ENCODE assay signal across 7 cellular contexts in genomic region chr19:36128392-36128736, GRCh38. TPM values are rescaled to one million over a fixed set of nuclear protein-coding genes. Genes with fewer than 3 reads are reported as not detected.
DNase-seq lines count a peak whose midpoint lies in the region; ATAC-seq and TF ChIP-seq lines count a peak whose summit lies in the region.
"Had no signal": no experiment of that assay in that cellular context is flagged by ENCODE, and none has a peak within 500 bp of the region (broad histone marks: within the 10 kb centered on the region; RNA-seq: fewer than 3 reads in every experiment).

No MANE protein-coding gene starts in this region.

- no peaks in the 10 kb centered on the region for H3K27me3 ChIP-seq in right lobe of liver

- POLR2A ChIA-PET in WTC11 (lab: Charles Lee), result interaction anchor here (0.9 to 1.8 kb wide), 6 partner anchors 8 to 46 kb away, joined by 3 to 9 read pairs (median 4); partner anchors contain the start of genes CAPNS1, POLR2I and TBCB

- DNase-seq in NCI-H345 treated with DMSO at 0.1 percent for 48 hours (lab: John Stamatoyannopoulos, UW; ENCODE audit: unreplicated experiment) (peak; percentile 46), NCI-H345 (lab: John Stamatoyannopoulos, UW) (no peak), WTC11 (ENCODE audit: low spot score) (peak; percentile 44), right lobe of liver (peak; percentile 55 to 71 (median 67)), middle frontal gyrus (ENCODE audit: extremely low spot score, low spot score) (no peak), 8988T (no peak)

- peaks cover 5% of the 10 kb centered on the region; the same call in 1 of the 2 replicates for H3K4me1 Mint-ChIP-seq in WTC11

- H3K9me3 ChIP-seq in right lobe of liver, result no peaks in the 10 kb centered on the region

- H3K27ac ChIP-seq in right lobe of liver, result peak overlapping the region; percentile 73 to 89 (median 84)

- ATAC-seq in WTC11 (peak; percentile 21), right lobe of liver (peak; percentile 53 to 60 (median 56))

- H3K27me3 Mint-ChIP-seq in WTC11 (ENCODE audit: low read depth), result no peaks in the 10 kb centered on the region

- 7% methylated on average over 10 of the region's 10 CpGs for WGBS in right lobe of liver (ENCODE audit: insufficient coverage, low coverage, low lambda C conversion rate, missing lambda C conversion rate)

- H3K36me3 Mint-ChIP-seq in WTC11, result peaks cover 20% of the 10 kb centered on the region

- peaks cover 0 to 11% (median 0%) of the 10 kb centered on the region in 4 donors for H3K4me1 ChIP-seq in right lobe of liver

- H3K36me3 ChIP-seq in right lobe of liver, result peaks cover 0 to 10% (median 2%) of the 10 kb centered on the region in 4 donors

- H3K27ac Mint-ChIP-seq in WTC11, result peak overlapping the region; percentile 95

- H3K4me3 ChIP-seq in right lobe of liver, result peak overlapping the region; percentile 62 to 63 (median 62)

- H3K9me3 Mint-ChIP-seq in WTC11, result no peaks in the 10 kb centered on the region

- TF ChIP-seq CTCF in WTC11 (IDR thresholded peaks at IDR 0.05) (no peak), right lobe of liver (IDR thresholded peaks at IDR 0.05) (no peak)

- peak; percentile 40 for TF ChIP-seq POLR2A in right lobe of liver (IDR thresholded peaks at IDR 0.05)

- CTCF ChIA-PET in WTC11 (lab: Charles Lee), result interaction anchor here (0.6 to 3.7 kb wide), 36 partner anchors 8 to 361 kb away, joined by 3 to 44 read pairs (median 4); partner anchors contain the start of genes CAPNS1, COX7A1, OVOL3 and POLR2I

- intact Hi-C loops in right lobe of liver (cut with DNase I), result loop anchor here in 1 of 2 donors (5.0 kb wide), 1 partner anchor 44 kb away; no protein-coding TSS in a partner anchor

- H3K4me3 Mint-ChIP-seq in WTC11, result peak overlapping the region; percentile 85

TF ChIP-seq in WTC11, 78 proteins besides CTCF, POLR2A, EP300 and RAD21 (continues in another document):
- TF ChIP-seq ZNF423 (CRISPR knock-in tag; IDR thresholded peaks at IDR 0.05) (no peak), GABPB1 (CRISPR knock-in tag; IDR thresholded peaks at IDR 0.05) (no peak), ZNF263 (CRISPR knock-in tag; IDR thresholded peaks at IDR 0.05; ENCODE audit: low read depth) (no peak), ZNF219 (CRISPR knock-in tag; IDR thresholded peaks at IDR 0.05; ENCODE audit: borderline replicate concordance) (no peak), RELA (CRISPR knock-in tag; IDR thresholded peaks at IDR 0.05; ENCODE audit: borderline replicate concordance) (no peak), ETV6 (CRISPR knock-in tag; IDR thresholded peaks at IDR 0.05) (no peak), AR (CRISPR knock-in tag; IDR thresholded peaks at IDR 0.05) (no peak), TEAD4 (CRISPR knock-in tag; IDR thresholded peaks at IDR 0.05) (no peak), GTF2I (CRISPR knock-in tag; conservative IDR thresholded peaks at IDR 0.05) (no peak), HMGXB4 (CRISPR knock-in tag; IDR thresholded peaks at IDR 0.05) (no peak), ZMAT4 (CRISPR knock-in tag; IDR thresholded peaks at IDR 0.05) (no peak), FOXJ3 (CRISPR knock-in tag; IDR thresholded peaks at IDR 0.05; ENCODE audit: borderline replicate concordance) (no peak), ZNF425 (CRISPR knock-in tag; conservative IDR thresholded peaks at IDR 0.05) (no peak), NR3C1 (CRISPR knock-in tag; conservative IDR thresholded peaks at IDR 0.05; ENCODE audit: low read depth) (no peak), ARID4B (CRISPR knock-in tag; IDR thresholded peaks at IDR 0.05; ENCODE audit: borderline replicate concordance) (no peak)

RNA-seq across cellular contexts. Expression of gene CAPNS1, which starts 11.5 kb away (rescaled TPM):
- total RNA-seq in WTC11 (2021), result 332 to 358 TPM (median 344 TPM) in 3 replicates
- total RNA-seq in right lobe of liver, result 100 to 1,000 TPM in 4 of 6 experiments, 10 to 100 TPM in 2; 93.0 to 252 (median 168) TPM

RNA-seq across cellular contexts. Expression of gene TBCB, which starts 13.1 kb away (rescaled TPM):
- total RNA-seq in WTC11 (2021) (170 to 187 TPM (median 182 TPM) in 3 replicates), right lobe of liver (10 to 100 TPM; 27.8 to 64.7 (median 36.4) TPM)

RNA-seq across cellular contexts. Expression of gene POLR2I, which starts 13.7 kb away (rescaled TPM):
- total RNA-seq in WTC11 (2021) (161 to 177 TPM (median 165 TPM) in 3 replicates), right lobe of liver (10 to 100 TPM; 27.3 to 34.4 (median 29.9) TPM)

RNA-seq across cellular contexts. Expression of gene OVOL3, which starts 17.4 kb away (rescaled TPM):
- not detected in 3 replicates for total RNA-seq in WTC11 (2021)
- not detected for total RNA-seq in right lobe of liver
- total RNA-seq: Daoy had no signal

RNA-seq across cellular contexts. Expression of gene COX7A1, which starts 23.9 kb away (rescaled TPM):
- total RNA-seq in WTC11 (2021), result 0.64 to 1.0 TPM (median 0.70 TPM) in 3 replicates
- 1 to 10 TPM; 1.0 to 6.2 (median 3.8) TPM for total RNA-seq in right lobe of liver
- total RNA-seq: Daoy had no signal

Comparison
In these comparisons a context has a peak if more than half of its experiments do, and no peak if none do; other contexts are left out.
1. DNase-seq: peak in NCI-H345 treated with DMSO at 0.1 percent for 48 hours (single experiment), WTC11 (single experiment) and right lobe of liver (3 of 3); none in NCI-H345 (single experiment), middle frontal gyrus (single experiment) and 8988T (single experiment).